Comparison of ENCODE assay signal across 8 cellular contexts in genomic region chr19:16714702-16715294, GRCh38. TPM values are rescaled to one million over a fixed set of nuclear protein-coding genes. Genes with fewer than 3 reads are reported as not detected.
DNase-seq lines count a peak whose midpoint lies in the region; ATAC-seq and TF ChIP-seq lines count a peak whose summit lies in the region.

No MANE protein-coding gene starts in this region.

- DNase-seq in CD8-positive, alpha-beta T cell: peak in 5 of 7 experiments; percentile 7 to 54 (median 30)
- peak; percentile 79 for DNase-seq in HEK293T (ENCODE audit: extremely low spot score)
- DNase-seq in OCI-M1 (lab: John Stamatoyannopoulos, UW): peak; percentile 80
- DNase-seq in activated effector memory CD4-positive, alpha-beta T cell treated with Interleukin-2 at 50 U/mL for 16 hours: peak; percentile 1
- DNase-seq in globus pallidus (ENCODE audit: low spot score): peak; percentile 40
- peak; percentile 89 for DNase-seq in posterior vena cava (ENCODE audit: low spot score)

- ATAC-seq in CD8-positive, alpha-beta T cell: peak; percentile 40
- ATAC-seq in HG03280 (IDR thresholded peaks at IDR 0.05; ENCODE audit: unreplicated experiment) (no peak), HG03432 (IDR thresholded peaks at IDR 0.05; ENCODE audit: unreplicated experiment) (no peak)

- no peaks in the 10 kb centered on the region for H3K36me3 ChIP-seq in CD8-positive, alpha-beta T cell (ENCODE audit: insufficient read depth, low read length)

- no peak overlapping the region for H3K27ac ChIP-seq in CD8-positive, alpha-beta T cell (ENCODE audit: low read depth, low read length)

- no peaks in the 10 kb centered on the region for H3K27me3 ChIP-seq in CD8-positive, alpha-beta T cell (ENCODE audit: insufficient read depth, low read length)

- peaks cover 7% of the 10 kb centered on the region for H3K27me3 Mint-ChIP-seq in CD8-positive, alpha-beta T cell (ENCODE audit: low read depth)

- no peak overlapping the region for H3K27ac Mint-ChIP-seq in CD8-positive, alpha-beta T cell

- H3K9me3 ChIP-seq in CD8-positive, alpha-beta T cell (ENCODE audit: low read length): no peaks in the 10 kb centered on the region

- H3K9me3 Mint-ChIP-seq in CD8-positive, alpha-beta T cell: no peaks in the 10 kb centered on the region

- CTCF ChIA-PET in CD8-positive, alpha-beta T cell (lab: Charles Lee): interaction anchor here (0.5 to 1.1 kb wide), 3 partner anchors 9 to 16 kb away, joined by 3 to 4 read pairs (median 3); no protein-coding TSS in a partner anchor
- CTCF ChIA-PET in HEK293T (lab: Yijun Ruan, JAX): interaction anchor here (0.6 to 1.3 kb wide), 8 partner anchors 10 to 713 kb away, joined by 3 to 7 read pairs (median 4); no protein-coding TSS in a partner anchor

- intact Hi-C loops in CD8-positive, alpha-beta T cell (cut with DNase I, micrococcal nuclease): loop anchor here in 1 of 2 experiments (2.0 to 10.0 kb wide), 2 partner anchors 568 to 660 kb away; partner anchors contain the start of gene PLVAP
- intact Hi-C loops in posterior vena cava (cut with DNase I): loop anchor here in 1 of 2 donors (10.0 kb wide), 1 partner anchor 340 kb away; no protein-coding TSS in a partner anchor

- no peaks in the 10 kb centered on the region for H3K4me1 Mint-ChIP-seq in CD8-positive, alpha-beta T cell (ENCODE audit: low read depth)

- H3K4me1 ChIP-seq in CD8-positive, alpha-beta T cell (ENCODE audit: insufficient read depth, low read length): no peaks in the 10 kb centered on the region

- peak; percentile 61 for TF ChIP-seq CTCF in CD8-positive, alpha-beta T cell (IDR thresholded peaks at IDR 0.05)

- H3K36me3 Mint-ChIP-seq in CD8-positive, alpha-beta T cell: no peaks in the 10 kb centered on the region

- no peak overlapping the region for H3K4me3 ChIP-seq in CD8-positive, alpha-beta T cell (ENCODE audit: low read depth, low read length)

- no peak overlapping the region for H3K4me3 Mint-ChIP-seq in CD8-positive, alpha-beta T cell

- POLR2A ChIA-PET in CD8-positive, alpha-beta T cell (lab: Charles Lee): no interaction called here
- POLR2A ChIA-PET in HEK293T (lab: Yijun Ruan, JAX): no interaction called here

TF ChIP-seq in HEK293T, 16 proteins besides CTCF, POLR2A, EP300 and RAD21:
- TF ChIP-seq BHLHE40 (IDR thresholded peaks at IDR 0.05; ENCODE audit: borderline replicate concordance): no peak
- no peak for TF ChIP-seq CTBP1 (IDR thresholded peaks at IDR 0.05; ENCODE audit: borderline replicate concordance)
- no peak for TF ChIP-seq FOXK2 (IDR thresholded peaks at IDR 0.05)

RNA-seq across cellular contexts. Expression of gene NWD1, which starts 4.8 kb away (rescaled TPM):
- total RNA-seq in CD8-positive, alpha-beta T cell: not detected
- under 1 TPM; 0.05 TPM for total RNA-seq in posterior vena cava

RNA-seq across cellular contexts. Expression of gene TMEM38A, which starts 53.9 kb away (rescaled TPM):
- total RNA-seq in CD8-positive, alpha-beta T cell: under 1 TPM in 1 of 2 experiments, not detected in 1; 0.24 TPM
- total RNA-seq in posterior vena cava: 1 to 10 TPM; 1.9 to 3.5 TPM

RNA-seq across cellular contexts. Expression of gene SMIM7, which starts 54.9 kb away (rescaled TPM):
- total RNA-seq in CD8-positive, alpha-beta T cell: 10 to 100 TPM; 47.6 to 48.2 TPM
- 10 to 100 TPM; 42.4 to 61.8 TPM for total RNA-seq in posterior vena cava

Comparison
In these comparisons a context has a peak if more than half of its experiments do, and no peak if none do; other contexts are left out.
1. DNase-seq: peak in every context shown above with its lines; median percentile 89 in posterior vena cava; 80 in OCI-M1; 79 in HEK293T; 40 in globus pallidus; 30 in CD8-positive, alpha-beta T cell; 1 in activated effector memory CD4-positive, alpha-beta T cell treated with Interleukin-2 at 50 U/mL for 16 hours.